ENCODE assay signal across 1 cellular context in the genomic region with DNA sequence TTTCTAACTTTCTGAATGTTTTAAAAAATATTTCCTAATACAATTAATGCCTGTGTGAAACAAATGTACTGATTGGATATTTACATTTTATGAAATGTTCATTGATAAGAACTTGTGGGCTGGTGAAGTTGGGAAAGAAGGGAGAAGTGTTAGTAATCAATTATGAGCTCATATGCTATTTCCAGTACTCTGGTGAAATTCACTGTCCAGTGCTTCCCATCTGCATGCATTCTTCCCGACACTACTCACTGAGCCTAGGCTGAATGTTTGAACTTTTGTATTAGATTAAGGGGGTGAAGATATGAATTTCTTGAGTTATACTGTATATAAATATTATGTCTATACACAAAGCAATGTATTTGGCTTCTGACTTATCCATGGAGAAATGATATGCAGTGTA.
TF ChIP-seq lines count a peak whose summit lies in the region.

No MANE protein-coding gene starts in this region.

TF ChIP-seq in K562, 482 proteins besides CTCF, POLR2A, EP300 and RAD21 (continued from another document):
- TF ChIP-seq, protein P1, sequence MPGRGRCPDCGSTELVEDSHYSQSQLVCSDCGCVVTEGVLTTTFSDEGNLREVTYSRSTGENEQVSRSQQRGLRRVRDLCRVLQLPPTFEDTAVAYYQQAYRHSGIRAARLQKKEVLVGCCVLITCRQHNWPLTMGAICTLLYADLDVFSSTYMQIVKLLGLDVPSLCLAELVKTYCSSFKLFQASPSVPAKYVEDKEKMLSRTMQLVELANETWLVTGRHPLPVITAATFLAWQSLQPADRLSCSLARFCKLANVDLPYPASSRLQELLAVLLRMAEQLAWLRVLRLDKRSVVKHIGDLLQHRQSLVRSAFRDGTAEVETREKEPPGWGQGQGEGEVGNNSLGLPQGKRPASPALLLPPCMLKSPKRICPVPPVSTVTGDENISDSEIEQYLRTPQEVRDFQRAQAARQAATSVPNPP (IDR thresholded peaks at IDR 0.05; ENCODE audit: borderline replicate concordance, insufficient read depth, insufficient read length), result no peak
